Comparison of ENCODE assay signal across 1 cellular context in genomic region chr1:210151063-210151672, GRCh38.
TF ChIP-seq lines count a peak whose summit lies in the region.

No MANE protein-coding gene starts in this region.

TF ChIP-seq in HEK293, 187 proteins besides CTCF, POLR2A, EP300 and RAD21 (continued from another document):
- TF ChIP-seq ZNF558 (tag by site-specific recombination; IDR thresholded peaks at IDR 0.05) (no peak), ZXDB (tag by site-specific recombination; IDR thresholded peaks at IDR 0.05) (0 out of 2 replicates have a peak, but pooled peaks have one; percentile 41), ZNF341 (tag by site-specific recombination; IDR thresholded peaks at IDR 0.05; ENCODE audit: low read depth) (peak; percentile 47), MYNN (tag by site-specific recombination; IDR thresholded peaks at IDR 0.05; ENCODE audit: borderline replicate concordance) (no peak)
TF ChIP-seq in HEK293: peak in this region for 13.
